In genomic region chr2:70643715-70644114, GRCh38 we compare ENCODE assay signal across 8 cellular contexts.
DNase-seq lines count a peak whose midpoint lies in the region; ATAC-seq and TF ChIP-seq lines count a peak whose summit lies in the region.

No MANE protein-coding gene starts in this region.

- intact Hi-C loops in transverse colon (cut with DNase I; ENCODE audit: low total_unique reads) = no loop called here

- TF ChIP-seq POLR2A in transverse colon (IDR thresholded peaks at IDR 0.05) = no peak

- 48 to 51% methylated on average over 11 to 12 of the region's 12 CpGs for WGBS in transverse colon (ENCODE audit: low coverage in 1 of 2), 2 donors

- peaks cover 0 to 8% (median 0%) of the 10 kb centered on the region in 4 donors for H3K4me1 ChIP-seq in transverse colon

- no peaks in the 10 kb centered on the region for H3K9me3 ChIP-seq in transverse colon

- H3K4me3 ChIP-seq in brain microvascular endothelial cell (ENCODE audit: low read depth, low read length) (no peak overlapping the region), transverse colon (no peak overlapping the region)

- in situ Hi-C loops in brain microvascular endothelial cell (cut with HindIII; ENCODE audit: low pct_ligation_motif_present, low sequenced_read_pairs) (no loop called here), transverse colon (cut with MboI; ENCODE audit: low pct_ligation_motif_present in 1 of 4, low pct_unique_long_range_greater_than_20kb in 1 of 4, low sequenced_read_pairs in 3 of 4) (no loop called here)

- H3K27ac ChIP-seq in brain microvascular endothelial cell = no peak overlapping the region
- H3K27ac ChIP-seq in transverse colon = no peak overlapping the region

- TF ChIP-seq CTCF in brain microvascular endothelial cell (IDR thresholded peaks at IDR 0.05; ENCODE audit: low read depth, low read length, missing control alignments) (peak; percentile 57), transverse colon (IDR thresholded peaks at IDR 0.05) (peak; percentile 32 to 55 (median 49))

- no peak for ATAC-seq in GM19351 (IDR thresholded peaks at IDR 0.05; ENCODE audit: unreplicated experiment)

- peak in 2 of 3 donors; percentile 18 to 29 for DNase-seq in stimulated activated CD4-positive, alpha-beta T cell treated with anti-CD3 and anti-CD28 coated beads, Interleukin-12 subunit alpha, Interleukin-12 subunit beta, amount 100 ng/mL, for 48 hours (ENCODE audit: low read depth in 2 of 3, low spot score in 1 of 3)
- DNase-seq in stimulated activated CD4-positive, alpha-beta T cell treated with anti-CD3 and anti-CD28 coated beads, Interleukin-4, amount 100 ng/mL, for 1 hour = no peak
- DNase-seq in NCI-H460 (ENCODE audit: extremely low read depth, low read depth) = peak; percentile 24
- no peak for DNase-seq in brain microvascular endothelial cell
- peak; percentile 53 for DNase-seq in transverse colon
- DNase-seq in UCSD-AML1 (lab: John Stamatoyannopoulos, UW; ENCODE audit: unreplicated experiment) = no peak
- DNase-seq in activated gamma-delta T cell (lab: John Stamatoyannopoulos, UW) = no peak

- no peak for TF ChIP-seq EP300 in transverse colon (IDR thresholded peaks at IDR 0.05; ENCODE audit: low read depth)

- no peaks in the 10 kb centered on the region for H3K36me3 ChIP-seq in brain microvascular endothelial cell (replicated peaks)
- no peaks in the 10 kb centered on the region for H3K36me3 ChIP-seq in transverse colon

- no peaks in the 10 kb centered on the region for H3K27me3 ChIP-seq in brain microvascular endothelial cell (replicated peaks)
- peaks cover 6% of the 10 kb centered on the region for H3K27me3 ChIP-seq in transverse colon

Comparison
In these comparisons a context has a peak if more than half of its experiments do, and no peak if none do; other contexts are left out.
1. DNase-seq: peak in stimulated activated CD4-positive, alpha-beta T cell treated with anti-CD3 and anti-CD28 coated beads, Interleukin-12 subunit alpha, Interleukin-12 subunit beta, amount 100 ng/mL, for 48 hours (2 of 3), NCI-H460 (single experiment) and transverse colon (single experiment); none in stimulated activated CD4-positive, alpha-beta T cell treated with anti-CD3 and anti-CD28 coated beads, Interleukin-4, amount 100 ng/mL, for 1 hour (single experiment), brain microvascular endothelial cell (single experiment), UCSD-AML1 (single experiment) and activated gamma-delta T cell (single experiment).